ENCODE assay signal across 34 cellular contexts in genomic region chr2:104262714-104263113, GRCh38.
"Had no signal": no experiment of that assay in that cellular context is flagged by ENCODE, and none has a peak within 500 bp of the region (broad histone marks: within the 10 kb centered on the region; RNA-seq: fewer than 3 reads in every experiment).

No MANE protein-coding gene starts in this region.

- H3K36me3 ChIP-seq: MG63 had no signal

- H3K4me3 ChIP-seq: MG63 had no signal

- DNase-seq: Karpas-422, Kasumi-1, MG63, MM.1S, MV-4-11, NCI-H1048, NCI-H1092, NCI-H1092 treated with DMSO at 0.1 percent for 48 hours, NCI-H1105, NCI-H1105 treated with DMSO at 0.1 percent for 48 hours, NCI-H1417, NCI-H1417 treated with DMSO at 0.1 percent for 48 hours, NCI-H1436, NCI-H1436 treated with DMSO at 0.1 percent for 48 hours, NCI-H146, NCI-H1694, NCI-H1694 treated with DMSO at 0.1 percent for 48 hours, NCI-H187, NCI-H187 treated with DMSO at 0.1 percent for 48 hours, NCI-H1930, NCI-H2029, NCI-H2029 treated with DMSO at 0.1 percent for 48 hours, NCI-H2081, NCI-H2081 treated with DMSO at 0.1 percent for 48 hours, NCI-H2107, NCI-H2171, NCI-H2171 treated with DMSO at 0.1 percent for 48 hours, NCI-H2227 treated with DMSO at 0.1 percent for 48 hours, NCI-H226, NCI-H345, NCI-H446, NCI-H446 treated with DMSO at 0.1 percent for 48 hours, NCI-H510A, NCI-H510A treated with DMSO at 0.1 percent for 48 hours had no signal
